8 cellular contexts compared by ENCODE assay signal in the genomic region with DNA sequence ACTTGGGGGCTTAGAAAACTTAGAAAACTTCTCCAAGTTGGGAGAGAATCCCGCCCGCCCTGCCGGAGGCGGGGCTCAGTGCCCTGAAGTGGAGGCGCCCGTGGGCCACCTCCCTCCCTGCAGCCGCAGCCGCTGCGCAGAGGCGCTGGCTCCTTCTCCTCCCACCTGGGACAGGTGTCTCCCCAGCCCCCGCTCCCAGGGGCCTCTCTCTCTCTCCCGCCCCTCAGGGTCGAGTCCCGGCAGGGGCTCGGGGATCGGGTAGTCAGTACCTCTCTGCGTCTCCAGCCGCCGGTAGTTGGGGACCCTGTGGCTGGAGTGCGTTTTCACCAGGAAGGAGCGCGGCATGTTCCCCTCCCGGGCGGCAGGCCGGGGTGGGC. TPM values are rescaled to one million over a fixed set of nuclear protein-coding genes. Genes with fewer than 3 reads are reported as not detected.
DNase-seq lines count a peak whose midpoint lies in the region; ATAC-seq and TF ChIP-seq lines count a peak whose summit lies in the region.

No MANE protein-coding gene starts in this region.

- H3K9ac ChIP-seq in HCT116 (ENCODE audit: low read length) (peak overlapping the region; percentile 62), OCI-LY1 (ENCODE audit: low read length) (peak overlapping the region; percentile 60)

- POLR2A ChIA-PET in HCT116 (lab: Charles Lee): no interaction called here

- no peak for TF ChIP-seq RAD21 in HCT116 (IDR thresholded peaks at IDR 0.05; ENCODE audit: low read depth)

- DNase-seq in GM06990 (ENCODE audit: extremely low read depth, insufficient read length): no peak
- no peak for DNase-seq in HCT116 (ENCODE audit: low read depth, low spot score)
- DNase-seq in cardiac fibroblast (ENCODE audit: low read depth in 2 of 2): no peak
- peak in 1 of 2 experiments; percentile 56 for DNase-seq in mesothelial cell of epicardium (ENCODE audit: low spot score in 2 of 2, unreplicated experiment in 2 of 2)
- DNase-seq in uterus: no peak
- no peak for DNase-seq in KBM-7
- DNase-seq in erythroblast (lab: John Stamatoyannopoulos, UW): no peak

- H3K27ac Mint-ChIP-seq in mesothelial cell of epicardium: no peak overlapping the region

- peaks cover 75% of the 10 kb centered on the region for H3K27me3 Mint-ChIP-seq in mesothelial cell of epicardium (ENCODE audit: low read depth)

- no TSS peak for BruUV-seq in HCT116 (replicated peaks; lab: Mats Ljungman, UMichigan)

- TF ChIP-seq CTCF in GM06990 (IDR thresholded peaks at IDR 0.05; ENCODE audit: insufficient read depth, low read length, poor library complexity, severe bottlenecking) (no peak), HCT116 (IDR thresholded peaks at IDR 0.05 in 2 of 3, conservative IDR thresholded peaks at IDR 0.05 in 1 of 3; ENCODE audit: borderline replicate concordance in 1 of 3, insufficient read depth in 1 of 3, low read depth in 2 of 3, low read length in 2 of 3) (no peak), OCI-LY1 (IDR thresholded peaks at IDR 0.05; ENCODE audit: low read length) (no peak), cardiac fibroblast (IDR thresholded peaks at IDR 0.05; ENCODE audit: low read depth, low read length) (no peak), mesothelial cell of epicardium (IDR thresholded peaks at IDR 0.05; ENCODE audit: unreplicated experiment) (no peak), uterus (IDR thresholded peaks at IDR 0.05) (no peak)

- peak overlapping the region; percentile 96 for H2AFZ ChIP-seq in HCT116 (ENCODE audit: low read depth, low read length, poor library complexity, severe bottlenecking)
- no peak overlapping the region for H2AFZ ChIP-seq in OCI-LY1 (ENCODE audit: low read length)

- peak; percentile 67 for ATAC-seq in HCT116

- in situ Hi-C loops in KBM-7 (cut with MboI; ENCODE audit: low pct_unique_long_range_greater_than_20kb, low sequenced_read_pairs): no loop called here

- H3K36me3 Mint-ChIP-seq in mesothelial cell of epicardium: no peaks in the 10 kb centered on the region

- H3K4me1 Mint-ChIP-seq in mesothelial cell of epicardium: peaks cover 9% of the 10 kb centered on the region

- no peak for TF ChIP-seq POLR2A in HCT116 (IDR thresholded peaks at IDR 0.05; ENCODE audit: borderline replicate concordance, extremely low read depth, insufficient read depth, insufficient read length)
- TF ChIP-seq POLR2A in uterus (IDR thresholded peaks at IDR 0.05): no peak
- no peak for TF ChIP-seq POLR2A in erythroblast (IDR thresholded peaks at IDR 0.05; ENCODE audit: low read length)

- intact Hi-C loops in HCT116 (cut with micrococcal nuclease): no loop called here
- intact Hi-C loops in uterus (cut with DNase I; ENCODE audit: low total_unique reads): no loop called here

- H3K27me3 ChIP-seq in GM06990 (replicated peaks; ENCODE audit: control insufficient read depth, insufficient read depth, low read length) (peaks cover 1% of the 10 kb centered on the region; the same call in 1 of the 2 replicates), HCT116 (ENCODE audit: insufficient read depth, low read length) (no peaks in the 10 kb centered on the region), OCI-LY1 (ENCODE audit: insufficient read depth, low read length) (peaks cover 12% of the 10 kb centered on the region; the same call in 1 of the 2 replicates), uterus (peaks cover 15 to 35% of the 10 kb centered on the region in 2 donors)

- no peaks in the 10 kb centered on the region for H3K9me3 Mint-ChIP-seq in mesothelial cell of epicardium

- H3K4me1 ChIP-seq in HCT116 (ENCODE audit: control insufficient read depth in 1 of 2, insufficient read depth in 2 of 2, low read length in 2 of 2) (peaks cover 25 to 38% of the 10 kb centered on the region in 2 experiments), OCI-LY1 (ENCODE audit: insufficient read depth, low read length, severe bottlenecking) (peaks cover 30% of the 10 kb centered on the region), uterus (peaks cover 0 to 17% of the 10 kb centered on the region in 2 donors)

- RAD21 ChIA-PET in HCT116 (lab: Charles Lee; ENCODE audit: low non-redundant PET in 1 of 2, low total read pairs in 2 of 2, uncharacterized antibody in 2 of 2, unreplicated experiment in 2 of 2): no interaction called here

- H3K4me3 ChIP-seq in GM06990 (replicated peaks; ENCODE audit: low read depth, low read length) (peak overlapping the region; percentile 81), HCT116 (replicated peaks in 1 of 2; ENCODE audit: low read depth in 1 of 2, low read length in 2 of 2) (peak overlapping the region; percentile 68 to 83), OCI-LY1 (ENCODE audit: low read depth, low read length, poor library complexity, severe bottlenecking) (peak overlapping the region; percentile 67), cardiac fibroblast (replicated peaks in 1 of 2; ENCODE audit: low read depth in 2 of 2, low read length in 2 of 2) (peak overlapping the region; percentile 43 to 50), uterus (peak overlapping the region; percentile 12 to 31)

- H3K36me3 ChIP-seq in GM06990 (ENCODE audit: control insufficient read depth, insufficient read depth, low read length) (no peaks in the 10 kb centered on the region), HCT116 (ENCODE audit: control insufficient read depth in 1 of 2, insufficient read depth in 2 of 2, low read length in 2 of 2) (no peaks in the 10 kb centered on the region), OCI-LY1 (ENCODE audit: insufficient read depth, low read length) (no peaks in the 10 kb centered on the region), uterus (no peaks in the 10 kb centered on the region)

- H3K9me3 ChIP-seq in HCT116 (ENCODE audit: control insufficient read depth in 1 of 2, insufficient read depth in 1 of 2, low read depth in 1 of 2, low read length in 2 of 2) (no peaks in the 10 kb centered on the region), OCI-LY1 (ENCODE audit: low read length) (no peaks in the 10 kb centered on the region), uterus (no peaks in the 10 kb centered on the region)

- H3K79me2 ChIP-seq in HCT116 (ENCODE audit: insufficient read depth, low read length) (no peaks in the 10 kb centered on the region), OCI-LY1 (ENCODE audit: insufficient read depth, low read length) (no peaks in the 10 kb centered on the region)

- H4K20me1 ChIP-seq in HCT116 (ENCODE audit: insufficient read depth) (no peaks in the 10 kb centered on the region), OCI-LY1 (ENCODE audit: insufficient read depth, low read length) (no peaks in the 10 kb centered on the region)

- H3K9me2 ChIP-seq in HCT116 (ENCODE audit: insufficient read depth) (no peaks in the 10 kb centered on the region), OCI-LY1 (ENCODE audit: low read depth, low read length) (no peaks in the 10 kb centered on the region)

- H3F3A ChIP-seq in OCI-LY1 (ENCODE audit: insufficient read depth, low read length): 0 out of 2 replicates have a peak, but pooled peaks cover 3% of the 10 kb centered on the region

- H3K4me3 Mint-ChIP-seq in mesothelial cell of epicardium: peak overlapping the region; percentile 66

- H3K27ac ChIP-seq in HCT116 (ENCODE audit: low read depth, low read length) (peak overlapping the region; percentile 21; the same call in 1 of the 2 replicates), OCI-LY1 (ENCODE audit: low read depth, low read length, poor library complexity, severe bottlenecking) (no peak overlapping the region), uterus (no peak overlapping the region)

- H3K4me2 ChIP-seq in HCT116 (ENCODE audit: low read length): peak overlapping the region; percentile 100
- H3K4me2 ChIP-seq in OCI-LY1 (ENCODE audit: low read length): peak overlapping the region; percentile 87

- CTCF ChIA-PET in HCT116 (lab: Charles Lee): no interaction called here

TF ChIP-seq in HCT116, 20 proteins besides CTCF, POLR2A, EP300 and RAD21:
- TF ChIP-seq EZH2phosphoT487 (IDR thresholded peaks at IDR 0.05; ENCODE audit: borderline replicate concordance) (no peak), JUND (IDR thresholded peaks at IDR 0.05) (no peak)
- TF ChIP-seq, protein P1, sequence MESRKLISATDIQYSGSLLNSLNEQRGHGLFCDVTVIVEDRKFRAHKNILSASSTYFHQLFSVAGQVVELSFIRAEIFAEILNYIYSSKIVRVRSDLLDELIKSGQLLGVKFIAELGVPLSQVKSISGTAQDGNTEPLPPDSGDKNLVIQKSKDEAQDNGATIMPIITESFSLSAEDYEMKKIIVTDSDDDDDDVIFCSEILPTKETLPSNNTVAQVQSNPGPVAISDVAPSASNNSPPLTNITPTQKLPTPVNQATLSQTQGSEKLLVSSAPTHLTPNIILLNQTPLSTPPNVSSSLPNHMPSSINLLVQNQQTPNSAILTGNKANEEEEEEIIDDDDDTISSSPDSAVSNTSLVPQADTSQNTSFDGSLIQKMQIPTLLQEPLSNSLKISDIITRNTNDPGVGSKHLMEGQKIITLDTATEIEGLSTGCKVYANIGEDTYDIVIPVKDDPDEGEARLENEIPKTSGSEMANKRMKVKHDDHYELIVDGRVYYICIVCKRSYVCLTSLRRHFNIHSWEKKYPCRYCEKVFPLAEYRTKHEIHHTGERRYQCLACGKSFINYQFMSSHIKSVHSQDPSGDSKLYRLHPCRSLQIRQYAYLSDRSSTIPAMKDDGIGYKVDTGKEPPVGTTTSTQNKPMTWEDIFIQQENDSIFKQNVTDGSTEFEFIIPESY (IDR thresholded peaks at IDR 0.05; ENCODE audit: extremely low read depth, insufficient replicate concordance, low read length): no peak

RNA-seq across cellular contexts. Expression of a gene that starts 0.3 kb away (rescaled TPM):
- total RNA-seq in HCT116 (2021; ENCODE audit: unreplicated experiment) (2.2 TPM), mesothelial cell of epicardium (0.29 to 0.69 TPM (median 0.43 TPM) in 3 replicates), uterus (under 1 TPM in 2 of 4 donors, not detected in 2; 0.14 to 0.43 TPM)
- 1.8 and 2.3 TPM in 2 replicates for polyA plus RNA-seq in HCT116 (2012)

RNA-seq across cellular contexts. Expression of a gene that starts 20.2 kb away (rescaled TPM):
- total RNA-seq in HCT116 (2021; ENCODE audit: unreplicated experiment) (39.4 TPM), mesothelial cell of epicardium (20.9 to 22.9 TPM (median 21.4 TPM) in 3 replicates), uterus (10 to 100 TPM; 14.2 to 33.2 (median 20.0) TPM)
- 21.5 and 22.1 TPM in 2 replicates for polyA plus RNA-seq in HCT116 (2012)

RNA-seq across cellular contexts. Expression of a gene that starts 20.3 kb away (rescaled TPM):
- total RNA-seq in HCT116 (2021; ENCODE audit: unreplicated experiment) (71.3 TPM), mesothelial cell of epicardium (22.2 to 28.2 TPM (median 22.2 TPM) in 3 replicates), uterus (10 to 100 TPM in 3 of 4 donors, under 1 TPM in 1; 0.88 to 20.3 (median 14.6) TPM)
- 40.4 and 63.0 TPM in 2 replicates for polyA plus RNA-seq in HCT116 (2012)

RNA-seq across cellular contexts. Expression of a gene that starts 23.2 kb away (rescaled TPM):
- total RNA-seq in HCT116 (2021; ENCODE audit: unreplicated experiment) (119 TPM), mesothelial cell of epicardium (59.5 to 67.2 TPM (median 64.0 TPM) in 3 replicates), uterus (10 to 100 TPM in 2 of 4 donors, 1 to 10 TPM in 2; 2.4 to 22.1 (median 15.0) TPM)
- polyA plus RNA-seq in HCT116 (2012): 97.0 and 141 TPM in 2 replicates

RNA-seq across cellular contexts. Expression of a gene that starts 35.2 kb away (rescaled TPM):
- 321 TPM for total RNA-seq in HCT116 (2021; ENCODE audit: unreplicated experiment)
- polyA plus RNA-seq in HCT116 (2012): 329 and 359 TPM in 2 replicates
- total RNA-seq in mesothelial cell of epicardium: 116 to 127 TPM (median 121 TPM) in 3 replicates
- 10 to 100 TPM; 17.4 to 72.0 (median 38.3) TPM for total RNA-seq in uterus

Comparison
In these comparisons a context has a peak if more than half of its experiments do, and no peak if none do; other contexts are left out.
1. H3K4me3 ChIP-seq: peak in every context shown above with its lines; median percentile 81 in GM06990; 76 in HCT116; 67 in OCI-LY1; 46 in cardiac fibroblast; 22 in uterus.